Comparison of ENCODE assay signal across 8 cellular contexts in the genomic region with DNA sequence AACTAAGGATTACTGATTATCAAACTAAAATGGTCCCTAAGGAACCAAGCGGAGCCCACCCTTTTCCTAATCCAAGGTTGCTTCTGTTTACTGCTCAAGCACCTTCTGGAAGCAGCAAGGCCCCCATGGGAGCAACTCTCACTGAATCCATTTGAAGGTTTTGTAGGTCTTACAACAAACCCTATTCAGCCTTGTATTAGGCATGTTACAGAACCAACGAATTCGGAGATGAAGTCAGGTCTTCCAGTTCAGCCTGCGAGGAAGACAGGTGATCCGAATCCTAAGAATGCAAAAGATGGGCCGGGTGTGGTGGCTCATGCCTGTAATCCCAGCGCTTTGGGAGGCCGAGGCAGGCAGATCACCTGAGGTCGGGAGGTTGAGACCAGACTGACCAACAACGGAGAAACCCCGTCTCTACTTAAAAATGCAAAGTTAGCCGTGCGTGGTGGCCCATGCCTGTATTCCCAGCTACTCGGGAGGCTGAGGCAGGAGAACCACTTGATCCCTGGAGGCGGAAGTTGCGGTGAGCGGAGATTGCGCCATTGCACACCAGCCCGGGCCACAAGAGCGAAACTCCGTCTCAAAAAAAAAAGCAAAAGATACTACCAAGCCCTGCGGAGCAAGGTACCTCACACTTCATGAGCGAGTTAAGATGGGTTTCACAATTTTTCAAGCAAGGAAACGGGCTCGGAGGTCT. TPM values are rescaled to one million over a fixed set of nuclear protein-coding genes. Genes with fewer than 3 reads are reported as not detected.
DNase-seq lines count a peak whose midpoint lies in the region; ATAC-seq and TF ChIP-seq lines count a peak whose summit lies in the region.

No MANE protein-coding gene starts in this region.

- BruUV-seq in MCF 10A (replicated peaks; lab: Mats Ljungman, UMichigan), result no TSS peak

- peak overlapping the region; percentile 35 for H4K91ac ChIP-seq in mesenchymal stem cell (ENCODE audit: low read length)

- H2AFZ ChIP-seq in mesenchymal stem cell (ENCODE audit: low read depth, low read length), result no peak overlapping the region

- H3K4me3 Mint-ChIP-seq in activated T-cell treated with anti-CD3 and anti-CD28 coated beads, Interleukin-2, amount 50 U/mL, for 24 hours, result peak overlapping the region; percentile 94
- H3K4me3 Mint-ChIP-seq in MCF 10A (ENCODE audit: unreplicated experiment), result peak overlapping the region; percentile 90

- H3K4me1 ChIP-seq in mesenchymal stem cell (ENCODE audit: control insufficient read depth, insufficient read depth, low read depth, low read length) (no peaks in the 10 kb centered on the region), upper lobe of right lung (peaks cover 15% of the 10 kb centered on the region)

- H3K23ac ChIP-seq in mesenchymal stem cell (ENCODE audit: low read length in 2 of 2), result no peak overlapping the region

- H2BK120ac ChIP-seq in mesenchymal stem cell (ENCODE audit: low read depth, low read length), result no peak overlapping the region

- H3K18ac ChIP-seq in mesenchymal stem cell (ENCODE audit: low read depth in 1 of 2, low read length in 2 of 2), result no peak overlapping the region

- ATAC-seq in upper lobe of right lung (no peak), HG03108 (IDR thresholded peaks at IDR 0.05; ENCODE audit: unreplicated experiment) (no peak), GM21367 (IDR thresholded peaks at IDR 0.05; ENCODE audit: unreplicated experiment) (no peak), HG02642 (IDR thresholded peaks at IDR 0.05; ENCODE audit: poor library complexity, unreplicated experiment) (no peak)

- H3K27ac ChIP-seq in mesenchymal stem cell (ENCODE audit: low read length, poor library complexity, severe bottlenecking), result no peak overlapping the region
- peak overlapping the region; percentile 99 for H3K27ac ChIP-seq in upper lobe of right lung

- H3K4ac ChIP-seq in mesenchymal stem cell (ENCODE audit: low read depth in 1 of 2, low read length in 2 of 2), result peak overlapping the region in 1 of 2 experiments; percentile 39

- peak overlapping the region; percentile 100 for H4K8ac ChIP-seq in mesenchymal stem cell (ENCODE audit: low read length)

- H3K9me3 ChIP-seq in mesenchymal stem cell (ENCODE audit: control insufficient read depth, low read length) (no peaks in the 10 kb centered on the region), upper lobe of right lung (no peaks in the 10 kb centered on the region)

- no peak overlapping the region for H2BK12ac ChIP-seq in mesenchymal stem cell (ENCODE audit: low read length in 2 of 2)

- peaks cover 30% of the 10 kb centered on the region for H3K36me3 Mint-ChIP-seq in activated T-cell treated with anti-CD3 and anti-CD28 coated beads, Interleukin-2, amount 50 U/mL, for 24 hours (ENCODE audit: low read depth)
- no peaks in the 10 kb centered on the region for H3K36me3 Mint-ChIP-seq in MCF 10A (ENCODE audit: insufficient read depth, unreplicated experiment)

- peaks cover 26% of the 10 kb centered on the region for H3K4me1 Mint-ChIP-seq in activated T-cell treated with anti-CD3 and anti-CD28 coated beads, Interleukin-2, amount 50 U/mL, for 24 hours (ENCODE audit: low read depth)
- H3K4me1 Mint-ChIP-seq in MCF 10A (ENCODE audit: insufficient read depth, unreplicated experiment), result no peaks in the 10 kb centered on the region

- WGBS in mesenchymal stem cell, result 92% methylated on average over 25 of the region's 25 CpGs

- CTCF ChIA-PET in MCF 10A (lab: Yijun Ruan, JAX), result interaction anchor here (0.6 to 2.1 kb wide), 9 partner anchors 46 to 795 kb away, joined by 3 to 12 read pairs (median 5); no protein-coding TSS in a partner anchor

- H3K9ac ChIP-seq in mesenchymal stem cell (ENCODE audit: low read length), result peak overlapping the region; percentile 98

- DNase-seq in activated T-cell treated with anti-CD3 and anti-CD28 coated beads, Interleukin-2, amount 50 U/mL, for 24 hours, result no peak
- no peak for DNase-seq in activated T-cell treated with anti-CD3 and anti-CD28 coated beads, Interleukin-2, amount 50 U/mL, for 48 hours
- DNase-seq in MCF 10A (ENCODE audit: unreplicated experiment), result no peak
- no peak for DNase-seq in mesenchymal stem cell
- DNase-seq in upper lobe of right lung, result peak; percentile 86

- H3K27me3 ChIP-seq in mesenchymal stem cell (ENCODE audit: control insufficient read depth in 1 of 2, insufficient read depth in 1 of 2, low read length in 2 of 2), result no peaks in the 10 kb centered on the region
- H3K27me3 ChIP-seq in upper lobe of right lung, result no peaks in the 10 kb centered on the region

- peak overlapping the region; percentile 100 for H3K27ac Mint-ChIP-seq in activated T-cell treated with anti-CD3 and anti-CD28 coated beads, Interleukin-2, amount 50 U/mL, for 24 hours
- H3K27ac Mint-ChIP-seq in MCF 10A (ENCODE audit: low read depth, unreplicated experiment), result peak overlapping the region; percentile 98

- TF ChIP-seq CTCF in MCF 10A (IDR thresholded peaks at IDR 0.05; ENCODE audit: unreplicated experiment) (no peak), upper lobe of right lung (IDR thresholded peaks at IDR 0.05) (no peak)

- POLR2A ChIA-PET in MCF 10A (lab: Yijun Ruan, JAX), result interaction anchor here (0.7 to 2.7 kb wide), 10 partner anchors 10 to 406 kb away, joined by 3 to 15 read pairs (median 4); no protein-coding TSS in a partner anchor

- H3K79me1 ChIP-seq in mesenchymal stem cell (replicated peaks; ENCODE audit: low read length, poor library complexity, severe bottlenecking), result no peaks in the 10 kb centered on the region

- no peak overlapping the region for H2BK5ac ChIP-seq in mesenchymal stem cell (ENCODE audit: low read depth, low read length, poor library complexity, severe bottlenecking)

- no peak overlapping the region for H2AK5ac ChIP-seq in mesenchymal stem cell (ENCODE audit: low read length, severe bottlenecking)

- intact Hi-C loops in MCF 10A (cut with micrococcal nuclease) (no loop called here), upper lobe of right lung (cut with DNase I) (no loop called here)

- no peaks in the 10 kb centered on the region for H3K27me3 Mint-ChIP-seq in activated T-cell treated with anti-CD3 and anti-CD28 coated beads, Interleukin-2, amount 50 U/mL, for 24 hours
- H3K27me3 Mint-ChIP-seq in MCF 10A (ENCODE audit: insufficient read depth, unreplicated experiment), result no peaks in the 10 kb centered on the region

- H3K36me3 ChIP-seq in mesenchymal stem cell (ENCODE audit: control insufficient read depth in 1 of 2, insufficient read depth in 2 of 2, low read depth in 1 of 2, low read length in 2 of 2), result no peaks in the 10 kb centered on the region
- no peaks in the 10 kb centered on the region for H3K36me3 ChIP-seq in upper lobe of right lung

- H3K14ac ChIP-seq in mesenchymal stem cell (ENCODE audit: low read length in 2 of 2), result no peak overlapping the region

- no peaks in the 10 kb centered on the region for H3K9me3 Mint-ChIP-seq in activated T-cell treated with anti-CD3 and anti-CD28 coated beads, Interleukin-2, amount 50 U/mL, for 24 hours
- H3K9me3 Mint-ChIP-seq in MCF 10A (ENCODE audit: unreplicated experiment), result no peaks in the 10 kb centered on the region

- H2BK15ac ChIP-seq in mesenchymal stem cell (ENCODE audit: low read depth, poor library complexity, severe bottlenecking), result no peak overlapping the region

- peak overlapping the region; percentile 85 for H3K4me2 ChIP-seq in mesenchymal stem cell (ENCODE audit: low read length, poor library complexity, severe bottlenecking)

- H3K4me3 ChIP-seq in mesenchymal stem cell (ENCODE audit: insufficient read depth in 1 of 2, low read depth in 1 of 2, low read length in 2 of 2) (peak overlapping the region in 1 of 2 experiments; percentile 90), upper lobe of right lung (peak overlapping the region; percentile 88)

RNA-seq across cellular contexts. Expression of a gene that starts 0.7 kb away (rescaled TPM):
- total RNA-seq in MCF 10A (2022) (not detected in 2 replicates), upper lobe of right lung (not detected)
- not detected for polyA plus RNA-seq in mesenchymal stem cell (2013, experiment 1 of 2)
- polyA plus RNA-seq in mesenchymal stem cell (2013, experiment 2 of 2), result not detected

RNA-seq across cellular contexts. Expression of a gene that starts 0.9 kb away (rescaled TPM):
- total RNA-seq in MCF 10A (2022) (7.9 and 11.9 TPM in 2 replicates), upper lobe of right lung (3.6 TPM)
- 1.3 TPM for polyA plus RNA-seq in mesenchymal stem cell (2013, experiment 1 of 2)
- 0.75 TPM for polyA plus RNA-seq in mesenchymal stem cell (2013, experiment 2 of 2)
